In genomic region chr12:53014709-53015108, GRCh38 we compare ENCODE assay signal across 1 cellular context.
TF ChIP-seq lines count a peak whose summit lies in the region.

No MANE protein-coding gene starts in this region.

TF ChIP-seq in HCT116, 20 proteins besides CTCF, POLR2A, EP300 and RAD21:
- TF ChIP-seq REST (IDR thresholded peaks at IDR 0.05; ENCODE audit: low read depth): no peak
- TF ChIP-seq CEBPB (IDR thresholded peaks at IDR 0.05; ENCODE audit: low read depth): no peak
- TF ChIP-seq CBX3 (IDR thresholded peaks at IDR 0.05; ENCODE audit: low read depth): no peak
- no peak for TF ChIP-seq FOSL1 (IDR thresholded peaks at IDR 0.05; ENCODE audit: low read depth)
- no peak for TF ChIP-seq JUND (IDR thresholded peaks at IDR 0.05)
- TF ChIP-seq ELF1 (IDR thresholded peaks at IDR 0.05; ENCODE audit: borderline replicate concordance, low read depth): no peak
- TF ChIP-seq EGR1 (IDR thresholded peaks at IDR 0.05; ENCODE audit: low read depth): no peak
- TF ChIP-seq SIN3A (IDR thresholded peaks at IDR 0.05; ENCODE audit: low read depth): no peak
- TF ChIP-seq EZH2phosphoT487 (IDR thresholded peaks at IDR 0.05; ENCODE audit: borderline replicate concordance): no peak
- TF ChIP-seq, protein P1, sequence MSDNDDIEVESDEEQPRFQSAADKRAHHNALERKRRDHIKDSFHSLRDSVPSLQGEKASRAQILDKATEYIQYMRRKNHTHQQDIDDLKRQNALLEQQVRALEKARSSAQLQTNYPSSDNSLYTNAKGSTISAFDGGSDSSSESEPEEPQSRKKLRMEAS (IDR thresholded peaks at IDR 0.05): no peak
- no peak for TF ChIP-seq SRF (IDR thresholded peaks at IDR 0.05; ENCODE audit: low read depth)
- TF ChIP-seq YY1 (IDR thresholded peaks at IDR 0.05; ENCODE audit: extremely low read depth, insufficient replicate concordance, low read depth, low read length): no peak
- no peak for TF ChIP-seq EZH2 (IDR thresholded peaks at IDR 0.05)
- TF ChIP-seq, protein P2, sequence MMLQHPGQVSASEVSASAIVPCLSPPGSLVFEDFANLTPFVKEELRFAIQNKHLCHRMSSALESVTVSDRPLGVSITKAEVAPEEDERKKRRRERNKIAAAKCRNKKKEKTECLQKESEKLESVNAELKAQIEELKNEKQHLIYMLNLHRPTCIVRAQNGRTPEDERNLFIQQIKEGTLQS (IDR thresholded peaks at IDR 0.05): no peak
- TF ChIP-seq TCF7L2 (IDR thresholded peaks at IDR 0.05; ENCODE audit: borderline replicate concordance, extremely low read depth, insufficient read depth, insufficient read length): no peak
- TF ChIP-seq, protein P3, sequence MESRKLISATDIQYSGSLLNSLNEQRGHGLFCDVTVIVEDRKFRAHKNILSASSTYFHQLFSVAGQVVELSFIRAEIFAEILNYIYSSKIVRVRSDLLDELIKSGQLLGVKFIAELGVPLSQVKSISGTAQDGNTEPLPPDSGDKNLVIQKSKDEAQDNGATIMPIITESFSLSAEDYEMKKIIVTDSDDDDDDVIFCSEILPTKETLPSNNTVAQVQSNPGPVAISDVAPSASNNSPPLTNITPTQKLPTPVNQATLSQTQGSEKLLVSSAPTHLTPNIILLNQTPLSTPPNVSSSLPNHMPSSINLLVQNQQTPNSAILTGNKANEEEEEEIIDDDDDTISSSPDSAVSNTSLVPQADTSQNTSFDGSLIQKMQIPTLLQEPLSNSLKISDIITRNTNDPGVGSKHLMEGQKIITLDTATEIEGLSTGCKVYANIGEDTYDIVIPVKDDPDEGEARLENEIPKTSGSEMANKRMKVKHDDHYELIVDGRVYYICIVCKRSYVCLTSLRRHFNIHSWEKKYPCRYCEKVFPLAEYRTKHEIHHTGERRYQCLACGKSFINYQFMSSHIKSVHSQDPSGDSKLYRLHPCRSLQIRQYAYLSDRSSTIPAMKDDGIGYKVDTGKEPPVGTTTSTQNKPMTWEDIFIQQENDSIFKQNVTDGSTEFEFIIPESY (IDR thresholded peaks at IDR 0.05; ENCODE audit: extremely low read depth, insufficient replicate concordance, low read length): no peak
- no peak for TF ChIP-seq POLR2AphosphoS5 (IDR thresholded peaks at IDR 0.05; ENCODE audit: low read depth, low read length)
- no peak for TF ChIP-seq ZNF274 (IDR thresholded peaks at IDR 0.05; ENCODE audit: low read depth, low read length)
- no peak for TF ChIP-seq SP1 (IDR thresholded peaks at IDR 0.05; ENCODE audit: low read depth)
